ENCODE assay signal across 8 cellular contexts in the genomic region with DNA sequence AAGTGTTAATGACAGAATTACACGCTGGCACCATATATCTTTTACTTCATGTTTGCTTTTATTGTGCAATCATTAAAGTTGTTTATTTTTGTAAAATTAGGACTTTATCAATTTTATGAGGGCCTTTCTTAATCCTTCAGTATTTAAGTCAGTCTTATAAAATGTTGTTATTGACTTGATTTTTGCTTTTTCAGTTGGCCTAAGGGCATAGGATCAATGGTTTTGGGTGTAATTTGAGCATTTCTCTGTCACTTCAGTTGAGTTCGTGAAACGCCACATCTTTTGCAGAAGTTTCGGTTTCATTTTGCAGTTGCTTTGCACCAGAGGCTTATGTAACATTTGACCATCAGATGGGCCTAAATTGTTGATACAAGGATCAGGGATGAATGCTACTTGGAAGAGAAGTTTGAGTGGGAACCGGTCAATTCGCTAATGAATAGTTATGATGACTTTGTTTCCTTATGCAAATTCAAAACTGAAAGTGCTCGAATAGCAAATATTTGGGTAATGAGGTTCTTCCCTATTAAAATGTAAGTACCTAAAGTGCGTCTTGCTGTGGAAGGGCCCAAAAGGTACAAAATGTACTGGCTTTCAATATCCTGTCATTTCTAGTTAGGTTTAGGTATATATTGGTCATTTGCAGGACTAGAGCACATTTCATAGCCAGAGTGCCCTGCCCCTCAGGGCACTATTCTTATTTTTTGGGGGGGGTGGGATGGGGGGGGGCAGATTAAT.
DNase-seq lines count a peak whose midpoint lies in the region; ATAC-seq, FAIRE-seq and TF ChIP-seq lines count a peak whose summit lies in the region.

No MANE protein-coding gene starts in this region.

- no peak for ATAC-seq in GM23338

- H3K27me3 Mint-ChIP-seq in activated naive CD4-positive, alpha-beta T cell treated with anti-CD3 and anti-CD28 coated beads for 36 hours (ENCODE audit: low read depth), result no peaks in the 10 kb centered on the region
- H3K27me3 Mint-ChIP-seq in GM23338 (ENCODE audit: insufficient read depth, low read depth, poor library complexity), result peaks cover 3% of the 10 kb centered on the region

- H3K27ac ChIP-seq in small intestine (ENCODE audit: low read depth in 1 of 2, low read length in 1 of 2), result peak overlapping the region in 1 of 2 donors; percentile 29
- H3K27ac ChIP-seq in GM23338 (ENCODE audit: low read depth), result no peak overlapping the region

- TF ChIP-seq CTCF in choroid plexus epithelial cell (conservative IDR thresholded peaks at IDR 0.05; ENCODE audit: low read depth, low read length), result no peak
- TF ChIP-seq CTCF in GM23338 (conservative IDR thresholded peaks at IDR 0.05; ENCODE audit: low read depth in 2 of 2), result no peak

- H3K4me1 Mint-ChIP-seq in activated naive CD4-positive, alpha-beta T cell treated with anti-CD3 and anti-CD28 coated beads for 36 hours (ENCODE audit: low read depth), result peaks cover 13% of the 10 kb centered on the region
- no peaks in the 10 kb centered on the region; the same call in 2 of the 3 replicates for H3K4me1 Mint-ChIP-seq in GM23338

- no peak overlapping the region for H2AFZ ChIP-seq in GM23338

- H3K36me3 Mint-ChIP-seq in activated naive CD4-positive, alpha-beta T cell treated with anti-CD3 and anti-CD28 coated beads for 36 hours (ENCODE audit: low read depth), result no peaks in the 10 kb centered on the region
- no peaks in the 10 kb centered on the region for H3K36me3 Mint-ChIP-seq in GM23338 (ENCODE audit: low read depth)

- H3K4me1 ChIP-seq in small intestine (ENCODE audit: control insufficient read depth in 2 of 2, insufficient read depth in 1 of 2, low read depth in 1 of 2, low read length in 1 of 2) (no peaks in the 10 kb centered on the region), GM23338 (ENCODE audit: insufficient read depth) (no peaks in the 10 kb centered on the region)

- H3K9me3 Mint-ChIP-seq in activated naive CD4-positive, alpha-beta T cell treated with anti-CD3 and anti-CD28 coated beads for 36 hours, result no peaks in the 10 kb centered on the region
- no peaks in the 10 kb centered on the region for H3K9me3 Mint-ChIP-seq in GM23338

- H3K9me3 ChIP-seq in small intestine (ENCODE audit: control insufficient read depth, low read depth), result no peaks in the 10 kb centered on the region

- peak overlapping the region; percentile 32 for H3K4me3 Mint-ChIP-seq in activated naive CD4-positive, alpha-beta T cell treated with anti-CD3 and anti-CD28 coated beads for 36 hours
- no peak overlapping the region for H3K4me3 Mint-ChIP-seq in GM23338

- WGBS in small intestine, 3 donors, result 9 to 27% (median 15%) methylated on average over 8 of the region's 8 CpGs

- CTCF ChIA-PET in activated naive CD4-positive, alpha-beta T cell treated with anti-CD3 and anti-CD28 coated beads for 36 hours (lab: Charles Lee), result interaction anchor here (0.6 kb wide), 1 partner anchor 734 kb away, joined by 3 read pairs; no protein-coding TSS in a partner anchor

- H3K9me2 ChIP-seq in GM23338 (ENCODE audit: insufficient read depth), result peaks cover 9% of the 10 kb centered on the region; the same call in 1 of the 2 replicates

- intact Hi-C loops in activated naive CD4-positive, alpha-beta T cell treated with anti-CD3 and anti-CD28 coated beads for 36 hours (cut with micrococcal nuclease), result no loop called here

- FAIRE-seq in small intestine (lab: Jason Lieb, UNC), result no peak

- H3K27me3 ChIP-seq in small intestine (ENCODE audit: control insufficient read depth in 2 of 2, insufficient read depth in 2 of 2, low read length in 2 of 2), result no peaks in the 10 kb centered on the region
- no peaks in the 10 kb centered on the region for H3K27me3 ChIP-seq in GM23338 (ENCODE audit: insufficient read depth)

- DNase-seq in activated naive CD4-positive, alpha-beta T cell treated with anti-CD3 and anti-CD28 coated beads for 36 hours, result no peak
- DNase-seq in activated naive CD4-positive, alpha-beta T cell treated with Interleukin-2 at 50 U/mL for 16 hours, result no peak
- peak; percentile 51 to 60 for DNase-seq in Kasumi-1 (lab: John Stamatoyannopoulos, UW)
- peak; percentile 53 for DNase-seq in choroid plexus epithelial cell (ENCODE audit: low read depth)
- peak; percentile 71 for DNase-seq in small intestine
- no peak for DNase-seq in GM23338 (ENCODE audit: low spot score)
- DNase-seq in mesenteric fat pad (ENCODE audit: low spot score), result no peak
- no peak for DNase-seq in AML-193 (lab: John Stamatoyannopoulos, UW)

- H3K4me3 ChIP-seq in choroid plexus epithelial cell (ENCODE audit: low read depth, low read length) (peak overlapping the region; percentile 7), small intestine (ENCODE audit: low read depth in 1 of 2, low read length in 2 of 2) (peak overlapping the region in 1 of 2 donors; percentile 32), GM23338 (no peak overlapping the region)

- H3K27ac Mint-ChIP-seq in activated naive CD4-positive, alpha-beta T cell treated with anti-CD3 and anti-CD28 coated beads for 36 hours, result no peak overlapping the region
- no peak overlapping the region for H3K27ac Mint-ChIP-seq in GM23338

- H3F3A ChIP-seq in GM23338 (replicated peaks; ENCODE audit: low read depth), result no peaks in the 10 kb centered on the region

- no peak overlapping the region for H3K4me2 ChIP-seq in GM23338

- H3K36me3 ChIP-seq in small intestine (ENCODE audit: control insufficient read depth in 2 of 2, insufficient read depth in 2 of 2, low read length in 2 of 2) (no peaks in the 10 kb centered on the region), GM23338 (ENCODE audit: insufficient read depth) (no peaks in the 10 kb centered on the region)

- no peaks in the 10 kb centered on the region for H3K79me2 ChIP-seq in GM23338 (replicated peaks; ENCODE audit: insufficient read depth)

- H4K20me1 ChIP-seq in GM23338 (replicated peaks; ENCODE audit: insufficient read depth), result no peaks in the 10 kb centered on the region

TF ChIP-seq in GM23338, 12 proteins besides CTCF, POLR2A, EP300 and RAD21 (continues in another document):
- no peak for TF ChIP-seq EZH2 (IDR thresholded peaks at IDR 0.05; ENCODE audit: low read depth, unreplicated experiment)
- no peak for TF ChIP-seq POLR2AphosphoS5 (IDR thresholded peaks at IDR 0.05; ENCODE audit: low read depth)
- no peak for TF ChIP-seq NANOG (IDR thresholded peaks at IDR 0.05; ENCODE audit: borderline replicate concordance)
- TF ChIP-seq ETS1 (IDR thresholded peaks at IDR 0.05), result no peak
- no peak for TF ChIP-seq ZNF331 (CRISPR knock-in tag; IDR thresholded peaks at IDR 0.05; ENCODE audit: low read depth)
- no peak for TF ChIP-seq CREB1 (CRISPR knock-in tag; IDR thresholded peaks at IDR 0.05; ENCODE audit: low read depth)
- TF ChIP-seq JUNB (IDR thresholded peaks at IDR 0.05; ENCODE audit: unreplicated experiment), result no peak
- TF ChIP-seq REST (IDR thresholded peaks at IDR 0.05; ENCODE audit: unreplicated experiment), result no peak
- no peak for TF ChIP-seq STAT1 (IDR thresholded peaks at IDR 0.05; ENCODE audit: unreplicated experiment)

Comparison
In these comparisons a context has a peak if more than half of its experiments do, and no peak if none do; other contexts are left out.
1. DNase-seq: peak in Kasumi-1 (2 of 2), choroid plexus epithelial cell (single experiment) and small intestine (single experiment); none in activated naive CD4-positive, alpha-beta T cell treated with anti-CD3 and anti-CD28 coated beads for 36 hours (single experiment), activated naive CD4-positive, alpha-beta T cell treated with Interleukin-2 at 50 U/mL for 16 hours (single experiment), GM23338 (single experiment), mesenteric fat pad (single experiment) and AML-193 (0 of 2).